Comparison of ENCODE assay signal across 22 cellular contexts in genomic region chr3:153311531-153311930, GRCh38.
"Had no signal": no experiment of that assay in that cellular context is flagged by ENCODE, and none has a peak within 500 bp of the region (broad histone marks: within the 10 kb centered on the region; RNA-seq: fewer than 3 reads in every experiment).

No MANE protein-coding gene starts in this region.

- H3K4me3 Mint-ChIP-seq: activated CD4-positive, alpha-beta T cell treated with anti-CD3 and anti-CD28 coated beads, Interleukin-2, amount 10 ng/mL, durations not matched to agents 24 days and 14 days; activated CD8-positive, alpha-beta T cell treated with anti-CD3 and anti-CD28 coated beads for 36 hours; activated naive CD4-positive, alpha-beta T cell treated with anti-CD3 and anti-CD28 coated beads for 36 hours; activated naive CD8-positive, alpha-beta T cell treated with anti-CD3 and anti-CD28 coated beads, Interleukin-2, amount 50 U/mL, for 24 hours; naive thymus-derived CD4-positive, alpha-beta T cell; T-helper 2 cell treated with Interferon-gamma antibody and Interleukin-4, amounts not matched to agents 5 μg/mL and 100 μg/mL, for 36 hours had no signal

- H3K36me3 Mint-ChIP-seq: naive thymus-derived CD4-positive, alpha-beta T cell had no signal

- DNase-seq: activated CD4-positive, alpha-beta T cell treated with anti-CD3 and anti-CD28 coated beads, Interleukin-2, amount 10 ng/mL, durations not matched to agents 24 days and 14 days; activated CD4-positive, CD25-positive, alpha-beta regulatory T cell; activated CD8-positive, alpha-beta T cell treated with anti-CD3 and anti-CD28 coated beads for 36 hours; activated naive CD4-positive, alpha-beta T cell treated with anti-CD3 and anti-CD28 coated beads for 36 hours; activated naive CD8-positive, alpha-beta T cell treated with anti-CD3 and anti-CD28 coated beads, Interleukin-2, amount 50 U/mL, for 24 hours; activated T-cell treated with anti-CD3 and anti-CD28 coated beads, Interleukin-2, amount 50 U/mL, for 1 hour; aorta; effector CD4-positive, alpha-beta T cell; heart right ventricle; left ventricle myocardium superior; mesenchymal stem cell; mucosa of descending colon; naive thymus-derived CD4-positive, alpha-beta T cell; retina; stimulated activated CD4-positive, alpha-beta T cell treated with anti-CD3 and anti-CD28 coated beads, Interleukin-12 subunit alpha, Interleukin-12 subunit beta, amount 100 ng/mL, for 4 hours; stimulated activated CD4-positive, alpha-beta T cell treated with anti-CD3 and anti-CD28 coated beads, Interleukin-1b, Interleukin-23, amount 100 ng/mL, for 48 hours; stimulated activated CD8-positive, alpha-beta memory T cell treated with anti-CD3 and anti-CD28 coated beads, Interleukin-4, amount 100 ng/mL, for 48 hours; stimulated activated naive CD4-positive, alpha-beta T cell; tibial artery had no signal

- H3K27me3 Mint-ChIP-seq: activated CD4-positive, alpha-beta T cell treated with anti-CD3 and anti-CD28 coated beads, Interleukin-2, amount 10 ng/mL, durations not matched to agents 24 days and 14 days; naive thymus-derived CD4-positive, alpha-beta T cell had no signal

- H3K9me3 Mint-ChIP-seq: activated naive CD4-positive, alpha-beta T cell treated with anti-CD3 and anti-CD28 coated beads for 36 hours; activated naive CD8-positive, alpha-beta T cell treated with anti-CD3 and anti-CD28 coated beads, Interleukin-2, amount 50 U/mL, for 24 hours; activated T-helper 2 cell treated with anti-CD3 and anti-CD28 coated beads, Interferon-gamma antibody, Interleukin-2, Interleukin-4, amounts not matched to agents 10 μg/mL and 5 μg/mL and 100 μg/mL, durations not matched to agents 14 hours and 24 hours and 36 hours had no signal

- H3K27ac Mint-ChIP-seq: activated CD4-positive, alpha-beta T cell treated with anti-CD3 and anti-CD28 coated beads, Interleukin-2, amount 10 ng/mL, durations not matched to agents 24 days and 14 days; activated CD8-positive, alpha-beta T cell treated with anti-CD3 and anti-CD28 coated beads for 36 hours; activated naive CD4-positive, alpha-beta T cell treated with anti-CD3 and anti-CD28 coated beads for 36 hours; activated naive CD8-positive, alpha-beta T cell treated with anti-CD3 and anti-CD28 coated beads, Interleukin-2, amount 50 U/mL, for 24 hours; activated T-helper 2 cell treated with anti-CD3 and anti-CD28 coated beads, Interferon-gamma antibody, Interleukin-2, Interleukin-4, amounts not matched to agents 10 μg/mL and 5 μg/mL and 100 μg/mL, durations not matched to agents 14 hours and 24 hours and 36 hours; naive thymus-derived CD4-positive, alpha-beta T cell; T-helper 2 cell treated with Interferon-gamma antibody and Interleukin-4, amounts not matched to agents 5 μg/mL and 100 μg/mL, for 36 hours had no signal

- ATAC-seq: activated CD8-positive, alpha-beta T cell treated with anti-CD3 and anti-CD28 coated beads for 36 hours; activated naive CD8-positive, alpha-beta T cell treated with anti-CD3 and anti-CD28 coated beads, Interleukin-2, amount 50 U/mL, for 24 hours; gastroesophageal sphincter; heart right ventricle; left ventricle myocardium superior; mucosa of descending colon; naive thymus-derived CD4-positive, alpha-beta T cell had no signal
